Comparison of ENCODE assay signal across 15 cellular contexts in the genomic region with DNA sequence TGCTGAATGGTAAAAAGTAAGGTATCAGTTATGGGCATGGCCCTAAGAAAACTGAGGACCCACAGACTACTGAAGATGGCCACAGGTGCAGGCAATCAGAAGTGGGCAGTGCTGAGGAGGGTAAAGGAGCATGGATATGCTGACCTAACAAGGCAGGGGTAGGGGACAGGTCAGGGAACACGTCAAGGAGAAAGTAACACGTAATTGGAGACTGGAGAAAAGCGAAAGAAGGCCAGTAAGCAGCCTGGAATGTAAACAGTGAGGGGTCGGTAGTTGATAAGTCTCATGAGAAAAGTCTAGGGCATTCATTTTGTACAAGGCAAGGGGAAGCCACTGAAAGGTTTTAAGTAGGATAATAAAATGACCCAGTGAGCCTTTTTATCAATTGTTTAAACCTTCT.
DNase-seq lines count a peak whose midpoint lies in the region; FAIRE-seq and TF ChIP-seq lines count a peak whose summit lies in the region.
"Had no signal": no experiment of that assay in that cellular context is flagged by ENCODE, and none has a peak within 500 bp of the region (broad histone marks: within the 10 kb centered on the region; RNA-seq: fewer than 3 reads in every experiment).

No MANE protein-coding gene starts in this region.

- no peak for FAIRE-seq in H54 (lab: Jason Lieb, UNC)
- FAIRE-seq: pancreas had no signal

- H3K27me3 ChIP-seq in adipocyte (replicated peaks; ENCODE audit: control insufficient read depth, insufficient read depth, low read length) = no peaks in the 10 kb centered on the region
- no peaks in the 10 kb centered on the region for H3K27me3 ChIP-seq in hepatocyte
- no peaks in the 10 kb centered on the region for H3K27me3 ChIP-seq in spleen (replicated peaks in 1 of 7)
- H3K27me3 ChIP-seq: pancreas had no signal

- H3K9ac ChIP-seq in adipocyte (ENCODE audit: low read length) = no peak overlapping the region

- no peaks in the 10 kb centered on the region for H3K79me2 ChIP-seq in hepatocyte

- no peaks in the 10 kb centered on the region for H3K9me3 ChIP-seq in adipocyte (ENCODE audit: control insufficient read depth, low read length)
- H3K9me3 ChIP-seq in hepatocyte (ENCODE audit: low read depth) = no peaks in the 10 kb centered on the region
- peaks cover 0 to 8% (median 0%) of the 10 kb centered on the region in 8 donors for H3K9me3 ChIP-seq in spleen
- H3K9me3 ChIP-seq: pancreas had no signal

- no peak overlapping the region for H2AFZ ChIP-seq in hepatocyte

- 18% methylated on average over 4 of the region's 4 CpGs for WGBS in hepatocyte (ENCODE audit: low lambda C conversion rate, missing lambda C conversion rate)
- WGBS in spleen, 5 donors = 46 to 74% (median 68%) methylated on average over 4 of the region's 4 CpGs

- peaks cover 3% of the 10 kb centered on the region for H3K4me1 ChIP-seq in adipocyte (ENCODE audit: control insufficient read depth, insufficient read depth, low read length)
- H3K4me1 ChIP-seq in hepatocyte (ENCODE audit: insufficient read depth) = no peaks in the 10 kb centered on the region
- H3K4me1 ChIP-seq in spleen = no peaks in the 10 kb centered on the region
- H3K4me1 ChIP-seq: pancreas had no signal

- no peaks in the 10 kb centered on the region for H3K9me2 ChIP-seq in hepatocyte (replicated peaks; ENCODE audit: insufficient read depth)

- intact Hi-C loops in spleen (cut with DNase I; ENCODE audit: low total_unique reads) = no loop called here

- no peaks in the 10 kb centered on the region for H3K36me3 ChIP-seq in adipocyte (ENCODE audit: control insufficient read depth, insufficient read depth, low read length, severe bottlenecking)
- no peaks in the 10 kb centered on the region for H3K36me3 ChIP-seq in hepatocyte (replicated peaks; ENCODE audit: insufficient read depth, low read depth)
- no peaks in the 10 kb centered on the region for H3K36me3 ChIP-seq in spleen
- H3K36me3 ChIP-seq: pancreas had no signal

- H3K4me2 ChIP-seq in hepatocyte = peak overlapping the region; percentile 15

- no peak overlapping the region for H3K4me3 ChIP-seq in adipocyte (ENCODE audit: low read length)
- no peak overlapping the region for H3K4me3 ChIP-seq in hepatocyte
- H3K4me3 ChIP-seq in spleen = no peak overlapping the region
- H3K4me3 ChIP-seq in coronary artery = no peak overlapping the region
- H3K4me3 ChIP-seq: pancreas had no signal

- no peaks in the 10 kb centered on the region for H4K20me1 ChIP-seq in hepatocyte (ENCODE audit: insufficient read depth, poor library complexity, severe bottlenecking)

- H3K27ac ChIP-seq in hepatocyte = no peak overlapping the region
- no peak overlapping the region for H3K27ac ChIP-seq in spleen
- no peak overlapping the region for H3K27ac ChIP-seq in coronary artery
- H3K27ac ChIP-seq: pancreas, VCaP had no signal

- TF ChIP-seq POLR2A in H54 (IDR thresholded peaks at IDR 0.05; ENCODE audit: low read depth, low read length) = no peak
- TF ChIP-seq POLR2A in spleen (IDR thresholded peaks at IDR 0.05) = no peak

- DNase-seq in H54 (ENCODE audit: insufficient read length, low spot score) (peak; percentile 6), adipocyte (ENCODE audit: low read depth) (peak; percentile 63), hepatocyte (ENCODE audit: low spot score) (peak; percentile 24), smooth muscle cell of the brain vasculature (ENCODE audit: low read depth, low spot score) (peak; percentile 18), C1 segment of cervical spinal cord (lab: John Stamatoyannopoulos, UW) (no peak), spleen (no peak), coronary artery (ENCODE audit: low spot score) (no peak)
- DNase-seq: activated CD8-positive, alpha-beta memory T cell treated with anti-CD3 and anti-CD28 coated beads, Interleukin-2, amount 50 U/mL, for 4 hours; aorta; left cardiac atrium; MM.1S; pancreas; RPMI8226; stimulated activated naive B cell treated with anti-CD40 and anti-IgM and Interleukin-4, amounts not matched to agents 10 μg/mL and 1 μg/mL and 100 μg/mL, for 72 hours had no signal

- TF ChIP-seq CTCF in hepatocyte (IDR thresholded peaks at IDR 0.05; ENCODE audit: poor library complexity) = no peak
- TF ChIP-seq CTCF in spleen (IDR thresholded peaks at IDR 0.05 in 8 of 11, conservative IDR thresholded peaks at IDR 0.05 in 3 of 11) = no peak
- no peak for TF ChIP-seq CTCF in coronary artery (IDR thresholded peaks at IDR 0.05)

Comparison
In these comparisons a context has a peak if more than half of its experiments do, and no peak if none do; other contexts are left out.
1. DNase-seq: peak in H54 (single experiment), adipocyte (single experiment), hepatocyte (single experiment) and smooth muscle cell of the brain vasculature (single experiment); none in C1 segment of cervical spinal cord (0 of 14), spleen (single experiment) and coronary artery (single experiment).